9 cellular contexts compared by ENCODE assay signal in genomic region chr2:174246944-174247381, GRCh38. TPM values are rescaled to one million over a fixed set of nuclear protein-coding genes. Genes with fewer than 3 reads are reported as not detected.
DNase-seq lines count a peak whose midpoint lies in the region; TF ChIP-seq lines count a peak whose summit lies in the region.
"Had no signal": no experiment of that assay in that cellular context is flagged by ENCODE, and none has a peak within 500 bp of the region (broad histone marks: within the 10 kb centered on the region; RNA-seq: fewer than 3 reads in every experiment).

No MANE protein-coding gene starts in this region.

- no peak for TF ChIP-seq POLR2A in suprapubic skin (IDR thresholded peaks at IDR 0.05)

- H3K36me3 Mint-ChIP-seq in brain = peaks cover 45% of the 10 kb centered on the region
- H3K36me3 Mint-ChIP-seq in neural progenitor cell = peaks cover 27% of the 10 kb centered on the region

- H3K36me3 ChIP-seq in Loucy (ENCODE audit: insufficient read depth, low read length) = peaks cover 2% of the 10 kb centered on the region; the same call in 1 of the 2 replicates
- peaks cover 5% of the 10 kb centered on the region for H3K36me3 ChIP-seq in neural progenitor cell
- peaks cover 17% of the 10 kb centered on the region for H3K36me3 ChIP-seq in suprapubic skin

- H3K4me2 ChIP-seq in Loucy (ENCODE audit: low read depth, low read length, poor library complexity, severe bottlenecking) (peak overlapping the region; percentile 92), neural progenitor cell (peak overlapping the region; percentile 89)

- H3K9ac ChIP-seq in Loucy (ENCODE audit: low read depth, low read length, poor library complexity, severe bottlenecking) (peak overlapping the region; percentile 95), neural progenitor cell (peak overlapping the region; percentile 15)

- H3K79me2 ChIP-seq in Loucy (ENCODE audit: insufficient read depth, low read length) (peaks cover 61% of the 10 kb centered on the region), neural progenitor cell (ENCODE audit: low read depth) (peaks cover 63% of the 10 kb centered on the region)

- no peaks in the 10 kb centered on the region for H3K9me2 ChIP-seq in Loucy (replicated peaks; ENCODE audit: low read depth, low read length)

- H3K9me3 ChIP-seq in Loucy (ENCODE audit: insufficient read depth, low read depth, low read length) = no peaks in the 10 kb centered on the region
- no peaks in the 10 kb centered on the region for H3K9me3 ChIP-seq in neural progenitor cell (ENCODE audit: low read depth)
- no peaks in the 10 kb centered on the region for H3K9me3 ChIP-seq in suprapubic skin

- no peaks in the 10 kb centered on the region for H3F3A ChIP-seq in Loucy (ENCODE audit: low read depth)
- H3F3A ChIP-seq in neural progenitor cell (ENCODE audit: low read depth) = peaks cover 11% of the 10 kb centered on the region

- TF ChIP-seq CTCF in Loucy (conservative IDR thresholded peaks at IDR 0.05; ENCODE audit: low read length) (no peak), brain (conservative IDR thresholded peaks at IDR 0.05) (no peak), neural progenitor cell (IDR thresholded peaks at IDR 0.05) (no peak), suprapubic skin (IDR thresholded peaks at IDR 0.05) (no peak)

- H3K27me3 ChIP-seq in Loucy (ENCODE audit: insufficient read depth, low read length, poor library complexity, severe bottlenecking) (no peaks in the 10 kb centered on the region), neural progenitor cell (peaks cover 9% of the 10 kb centered on the region), suprapubic skin (no peaks in the 10 kb centered on the region)

- peaks cover 29% of the 10 kb centered on the region for H3K4me1 ChIP-seq in Loucy (ENCODE audit: insufficient read depth, low read length, poor library complexity, severe bottlenecking)
- peaks cover 13% of the 10 kb centered on the region for H3K4me1 ChIP-seq in neural progenitor cell
- peaks cover 26% of the 10 kb centered on the region for H3K4me1 ChIP-seq in suprapubic skin

- no peak overlapping the region for H3K27ac ChIP-seq in neural progenitor cell
- H3K27ac ChIP-seq in suprapubic skin = no peak overlapping the region

- H4K20me1 ChIP-seq in Loucy (ENCODE audit: insufficient read depth, low read length, poor library complexity, severe bottlenecking) (peaks cover 52% of the 10 kb centered on the region), neural progenitor cell (ENCODE audit: low read depth) (peaks cover 44% of the 10 kb centered on the region)

- H3K9me3 Mint-ChIP-seq in brain (peaks cover 0 to 3% (median 0%) of the 10 kb centered on the region in 5 experiments), neural progenitor cell (no peaks in the 10 kb centered on the region)

- peaks cover 58% of the 10 kb centered on the region for H3K4me1 Mint-ChIP-seq in brain
- peaks cover 31% of the 10 kb centered on the region for H3K4me1 Mint-ChIP-seq in neural progenitor cell

- WGBS in suprapubic skin = 93% methylated on average over 18 of the region's 18 CpGs

- DNase-seq in NCI-H82 (lab: John Stamatoyannopoulos, UW) (peak; percentile 69), NCI-H82 treated with DMSO at 0.1 percent for 48 hours (lab: John Stamatoyannopoulos, UW; ENCODE audit: unreplicated experiment) (no peak), neural progenitor cell (ENCODE audit: low spot score) (no peak), suprapubic skin (ENCODE audit: low spot score in 2 of 2) (no peak), C1 segment of cervical spinal cord (lab: John Stamatoyannopoulos, UW) (no peak)
- no peak for DNase-seq in stimulated activated naive CD4-positive, alpha-beta T cell (lab: John Stamatoyannopoulos, UW)
- DNase-seq: NCI-H2029 treated with DMSO at 0.1 percent for 48 hours had no signal

- TF ChIP-seq EP300 in suprapubic skin (IDR thresholded peaks at IDR 0.05) = no peak

- H3K4me3 Mint-ChIP-seq in brain (peak overlapping the region; percentile 61 to 93 (median 69)), neural progenitor cell (peak overlapping the region; percentile 88)

- no peaks in the 10 kb centered on the region for H3K27me3 Mint-ChIP-seq in brain
- H3K27me3 Mint-ChIP-seq in neural progenitor cell (ENCODE audit: insufficient read depth, low read depth) = no peaks in the 10 kb centered on the region

- H3K27ac Mint-ChIP-seq in brain (peak overlapping the region in 2 of 5 experiments; percentile 47 to 88), neural progenitor cell (no peak overlapping the region)

- H3K4me3 ChIP-seq in Loucy (ENCODE audit: low read length, poor library complexity, severe bottlenecking) (peak overlapping the region; percentile 95), neural progenitor cell (peak overlapping the region; percentile 67), suprapubic skin (no peak overlapping the region)

- H2AFZ ChIP-seq in Loucy (ENCODE audit: low read length) (no peak overlapping the region), neural progenitor cell (replicated peaks) (no peak overlapping the region)

RNA-seq across cellular contexts. Expression of gene OLA1, which starts 1.4 kb away (rescaled TPM):
- polyA plus RNA-seq in brain (ENCODE audit: insufficient read depth, low read depth, low replicate concordance) = 122 TPM
- total RNA-seq in neural progenitor cell (ENCODE audit: low replicate concordance) (186 and 323 TPM in 2 replicates), suprapubic skin (10 to 100 TPM; 59.2 to 83.6 (median 75.9) TPM)
